29 cellular contexts compared by ENCODE assay signal in genomic region chr5:133236976-133237375, GRCh38.
DNase-seq lines count a peak whose midpoint lies in the region; ATAC-seq, FAIRE-seq and TF ChIP-seq lines count a peak whose summit lies in the region.
"Had no signal": no experiment of that assay in that cellular context is flagged by ENCODE, and none has a peak within 500 bp of the region (broad histone marks: within the 10 kb centered on the region; RNA-seq: fewer than 3 reads in every experiment).

No MANE protein-coding gene starts in this region.

- BruUV-seq in K562 (replicated peaks; lab: Mats Ljungman, UMichigan): no TSS peak

- TF ChIP-seq RAD21 in K562 (CRISPR knock-in tag; conservative IDR thresholded peaks at IDR 0.05 in 1 of 2, IDR thresholded peaks at IDR 0.05 in 1 of 2): no peak
- TF ChIP-seq RAD21 in neural cell (conservative IDR thresholded peaks at IDR 0.05): no peak

- no peak for TF ChIP-seq CTCF in K562 (IDR thresholded peaks at IDR 0.05 in 2 of 3, conservative IDR thresholded peaks at IDR 0.05 in 1 of 3; ENCODE audit: insufficient read depth in 2 of 3, low read depth in 1 of 3, low read length in 3 of 3)
- TF ChIP-seq CTCF in neural cell (IDR thresholded peaks at IDR 0.05; ENCODE audit: poor library complexity, severe bottlenecking): no peak
- no peak for TF ChIP-seq CTCF in spleen (IDR thresholded peaks at IDR 0.05 in 8 of 11, conservative IDR thresholded peaks at IDR 0.05 in 3 of 11)

- H3K27me3 ChIP-seq in K562 (ENCODE audit: control insufficient read depth in 2 of 2, insufficient read depth in 2 of 2, low read length in 2 of 2): peaks cover 0 to 7% of the 10 kb centered on the region in 2 experiments; a peak in 1 of 5 replicates
- no peaks in the 10 kb centered on the region for H3K27me3 ChIP-seq in neural cell (ENCODE audit: insufficient read depth, low read depth, low read length)
- no peaks in the 10 kb centered on the region for H3K27me3 ChIP-seq in spleen (replicated peaks in 1 of 7)
- H3K27me3 ChIP-seq: BE2C, Peyer's patch, SJCRH30 had no signal

- peak overlapping the region in 1 of 2 experiments; percentile 42; a peak in 1 of 4 replicates for H3K9ac ChIP-seq in K562 (ENCODE audit: insufficient read depth in 1 of 2, low read depth in 2 of 2, low read length in 2 of 2)
- H3K9ac ChIP-seq in neural cell (ENCODE audit: low read length): peak overlapping the region; percentile 6

- no peak overlapping the region for H3K27ac ChIP-seq in K562 (ENCODE audit: extremely low read depth, low read depth, low read length)
- H3K27ac ChIP-seq in neural cell (ENCODE audit: low read length): peak overlapping the region; percentile 55
- no peak overlapping the region for H3K27ac ChIP-seq in spleen
- H3K27ac ChIP-seq: 22Rv1, Peyer's patch, SJCRH30 had no signal

- peaks cover 19 to 25% of the 10 kb centered on the region in 2 experiments for H3K4me1 ChIP-seq in K562 (replicated peaks in 1 of 2; ENCODE audit: control insufficient read depth in 2 of 2, insufficient read depth in 2 of 2, low read length in 2 of 2)
- no peaks in the 10 kb centered on the region for H3K4me1 ChIP-seq in spleen

- no peaks in the 10 kb centered on the region for H3K9me1 ChIP-seq in K562 (ENCODE audit: control insufficient read depth, insufficient read depth, low read length)

- H3K9me3 ChIP-seq in K562 (replicated peaks; ENCODE audit: control insufficient read depth, insufficient read depth, low read depth, low read length) (no peaks in the 10 kb centered on the region; the same call in 1 of the 2 replicates), neural cell (ENCODE audit: low read length) (no peaks in the 10 kb centered on the region), spleen (no peaks in the 10 kb centered on the region)
- H3K9me3 ChIP-seq: BE2C, Peyer's patch, SJCRH30 had no signal

- H3K79me2 ChIP-seq in K562 (ENCODE audit: control insufficient read depth, insufficient read depth, low read length): no peaks in the 10 kb centered on the region
- H3K79me2 ChIP-seq in neural cell (replicated peaks; ENCODE audit: insufficient read depth, low read length): no peaks in the 10 kb centered on the region

- in situ Hi-C loops in K562 (cut with MboI): no loop called here

- H4K20me1 ChIP-seq in K562 (replicated peaks; ENCODE audit: control insufficient read depth, insufficient read depth, low read length): no peaks in the 10 kb centered on the region; the same call in 1 of the 2 replicates
- no peaks in the 10 kb centered on the region for H4K20me1 ChIP-seq in neural cell (ENCODE audit: insufficient read depth)

- H3K4me2 ChIP-seq in K562 (ENCODE audit: insufficient read depth, low read length) (no peak overlapping the region; the same call in 1 of the 2 replicates), neural cell (ENCODE audit: low read length) (peak overlapping the region; percentile 36)

- no peak overlapping the region for H3K4me3 ChIP-seq in K562
- H3K4me3 ChIP-seq in neural cell (ENCODE audit: low read length): peak overlapping the region; percentile 13
- no peak overlapping the region for H3K4me3 ChIP-seq in spleen
- H3K4me3 ChIP-seq: Peyer's patch, SJCRH30 had no signal

- CTCF ChIA-PET in K562 (lab: Yijun Ruan, JAX; ENCODE audit: low intra/inter-chr PET ratio): no interaction called here

- no peaks in the 10 kb centered on the region for H3F3A ChIP-seq in neural cell (ENCODE audit: insufficient read depth, low read length, poor library complexity, severe bottlenecking)

- H2AFZ ChIP-seq in K562 (ENCODE audit: low read depth, low read length) (peak overlapping the region; percentile 32; the same call in 1 of the 2 replicates), neural cell (ENCODE audit: low read depth, low read length) (no peak overlapping the region)

- TF ChIP-seq EP300 in K562 (IDR thresholded peaks at IDR 0.05; ENCODE audit: low read length): no peak
- no peak for TF ChIP-seq EP300 in neural cell (conservative IDR thresholded peaks at IDR 0.05; ENCODE audit: poor library complexity, severe bottlenecking)

- H3K36me3 ChIP-seq in K562 (ENCODE audit: control insufficient read depth, insufficient read depth, low read length): no peaks in the 10 kb centered on the region
- H3K36me3 ChIP-seq in neural cell (ENCODE audit: insufficient read depth, low read length): no peaks in the 10 kb centered on the region
- no peaks in the 10 kb centered on the region for H3K36me3 ChIP-seq in spleen
- H3K36me3 ChIP-seq: BE2C, Peyer's patch, SJCRH30 had no signal

- ATAC-seq in K562: no peak
- ATAC-seq: SK-N-SH treated with all-trans-retinoic acid at 6 μM for 48 hours had no signal

- FAIRE-seq in K562 (lab: Jason Lieb, UNC): peak; percentile 37
- FAIRE-seq: GM12891 had no signal

- H3K9me2 ChIP-seq in neural cell (ENCODE audit: insufficient read depth, low read length): no peaks in the 10 kb centered on the region

- intact Hi-C loops in K562 (cut with micrococcal nuclease): no loop called here
- intact Hi-C loops in spleen (cut with DNase I; ENCODE audit: low total_unique reads): no loop called here

- WGBS in K562 (ENCODE audit: insufficient coverage, low coverage, missing lambda C conversion rate): 9% methylated on average over 12 of the region's 12 CpGs
- 69 to 80% (median 73%) methylated on average over 11 to 12 of the region's 12 CpGs for WGBS in spleen, 5 donors

- POLR2A ChIA-PET in K562 (lab: Yijun Ruan, JAX): interaction anchor here (0.7 to 0.8 kb wide), 3 partner anchors 9 to 12 kb away, joined by 3 to 4 read pairs (median 3); no protein-coding TSS in a partner anchor

- DNase-seq in activated effector memory CD4-positive, alpha-beta T cell treated with anti-CD3 and anti-CD28 coated beads, Interleukin-2, amount 50 U/mL, for 16 hours: peak; percentile 41
- no peak for DNase-seq in activated effector memory CD4-positive, alpha-beta T cell treated with Interleukin-2 at 50 U/mL for 16 hours
- DNase-seq in K562 (ENCODE audit: extremely low read depth in 1 of 4, low spot score in 3 of 4): no peak
- DNase-seq in spleen: peak; percentile 50
- DNase-seq in NCI-H2227 (lab: John Stamatoyannopoulos, UW; ENCODE audit: unreplicated experiment): no peak
- no peak for DNase-seq in epidermal melanocyte (ENCODE audit: insufficient read length, low spot score)
- no peak for DNase-seq in NCI-H1092 (lab: John Stamatoyannopoulos, UW)
- DNase-seq: ACHN; BE2C; CD8-positive, alpha-beta memory T cell; DMS79 treated with DMSO at 0.1 percent for 48 hours; GF-D8; GOT3; HCEC 1CT; Kasumi-1; NCI-H1105 treated with DMSO at 0.1 percent for 48 hours; NCI-H146; NCI-H1930; NCI-H2107; NCI-H446; NCI-H526; NCI-H82; NK-92 treated with Interleukin-12 subunit alpha and Interleukin-12 subunit beta, amount 100 ng/mL, for 24 hours; SJCRH30 had no signal

- TF ChIP-seq POLR2A in K562 (conservative IDR thresholded peaks at IDR 0.05): no peak
- no peak for TF ChIP-seq POLR2A in spleen (IDR thresholded peaks at IDR 0.05)

TF ChIP-seq in K562, 482 proteins besides CTCF, POLR2A, EP300 and RAD21:
- no peak for TF ChIP-seq ARID3B (CRISPR knock-in tag; IDR thresholded peaks at IDR 0.05; ENCODE audit: borderline replicate concordance)
- TF ChIP-seq, protein P1, sequence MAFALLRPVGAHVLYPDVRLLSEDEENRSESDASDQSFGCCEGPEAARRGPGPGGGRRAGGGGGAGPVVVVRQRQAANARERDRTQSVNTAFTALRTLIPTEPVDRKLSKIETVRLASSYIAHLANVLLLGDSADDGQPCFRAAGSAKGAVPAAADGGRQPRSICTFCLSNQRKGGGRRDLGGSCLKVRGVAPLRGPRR (CRISPR knock-in tag; IDR thresholded peaks at IDR 0.05): no peak
- no peak for TF ChIP-seq PHF21A (IDR thresholded peaks at IDR 0.05; ENCODE audit: borderline replicate concordance, low read depth)
- no peak for TF ChIP-seq ZNF444 (CRISPR knock-in tag; IDR thresholded peaks at IDR 0.05)

TF ChIP-seq in neural cell, 6 proteins besides CTCF, POLR2A, EP300 and RAD21:
- TF ChIP-seq REST (IDR thresholded peaks at IDR 0.05; ENCODE audit: borderline replicate concordance) (no peak), TAF1 (IDR thresholded peaks at IDR 0.05; ENCODE audit: low read depth) (no peak), SMC3 (conservative IDR thresholded peaks at IDR 0.05; ENCODE audit: poor library complexity) (no peak), POLR2AphosphoS5 (IDR thresholded peaks at IDR 0.05) (no peak), EZH2 (IDR thresholded peaks at IDR 0.05; ENCODE audit: borderline replicate concordance, insufficient read depth, low read length, poor library complexity, severe bottlenecking) (no peak), MXI1 (conservative IDR thresholded peaks at IDR 0.05; ENCODE audit: poor library complexity, severe bottlenecking) (no peak)

Comparison
In these comparisons a context has a peak if more than half of its experiments do, and no peak if none do; other contexts are left out.
1. DNase-seq: peak in activated effector memory CD4-positive, alpha-beta T cell treated with anti-CD3 and anti-CD28 coated beads, Interleukin-2, amount 50 U/mL, for 16 hours (single experiment) and spleen (single experiment); none in activated effector memory CD4-positive, alpha-beta T cell treated with Interleukin-2 at 50 U/mL for 16 hours (single experiment), K562 (0 of 4), NCI-H2227 (single experiment), epidermal melanocyte (single experiment) and NCI-H1092 (single experiment).